In genomic region chr17:75086496-75087181, GRCh38 we compare ENCODE assay signal across 1 cellular context.
A peak's percentile ranks its signal among the peaks of the same experiment; 100 is the strongest.
TF ChIP-seq lines count a peak whose summit lies in the region.

No MANE protein-coding gene starts in this region.

TF ChIP-seq in HepG2, 621 proteins besides CTCF, POLR2A, EP300 and RAD21 (continued from another document and continues in another):
- no peak for TF ChIP-seq KIAA2018 (CRISPR knock-in tag; IDR thresholded peaks at IDR 0.05; ENCODE audit: borderline replicate concordance)
- TF ChIP-seq ZNF616 (CRISPR knock-in tag; IDR thresholded peaks at IDR 0.05; ENCODE audit: low read depth), result no peak
- TF ChIP-seq POLR2AphosphoS2 (IDR thresholded peaks at IDR 0.05; ENCODE audit: low read depth, low read length), result no peak
- TF ChIP-seq RXRB (CRISPR knock-in tag; IDR thresholded peaks at IDR 0.05; ENCODE audit: borderline replicate concordance), result peak; percentile 71
- no peak for TF ChIP-seq HHEX (CRISPR knock-in tag; IDR thresholded peaks at IDR 0.05)
- TF ChIP-seq SOX5 (CRISPR knock-in tag; IDR thresholded peaks at IDR 0.05; ENCODE audit: borderline replicate concordance), result peak; percentile 68; the same call in 1 of the 2 replicates
- TF ChIP-seq ZNF274 (CRISPR knock-in tag; IDR thresholded peaks at IDR 0.05), result peak; percentile 22; the same call in 1 of the 2 replicates
- TF ChIP-seq MTF2 (CRISPR knock-in tag; IDR thresholded peaks at IDR 0.05; ENCODE audit: borderline replicate concordance), result no peak
- TF ChIP-seq PREB (CRISPR knock-in tag; IDR thresholded peaks at IDR 0.05), result no peak
- no peak for TF ChIP-seq NONO (IDR thresholded peaks at IDR 0.05)
- peak; percentile 66; the same call in 1 of the 2 replicates for TF ChIP-seq NONO (CRISPR knock-in tag; conservative IDR thresholded peaks at IDR 0.05)
- TF ChIP-seq HCFC1 (IDR thresholded peaks at IDR 0.05; ENCODE audit: low read depth, low read length), result no peak
- TF ChIP-seq PAWR (CRISPR knock-in tag; IDR thresholded peaks at IDR 0.05; ENCODE audit: borderline replicate concordance), result 0 out of 2 replicates have a peak, but pooled peaks have one; percentile 67
- no peak for TF ChIP-seq SMAD9 (CRISPR knock-in tag; IDR thresholded peaks at IDR 0.05)
- TF ChIP-seq RCOR2 (CRISPR knock-in tag; IDR thresholded peaks at IDR 0.05), result peak; percentile 78; the same call in 1 of the 2 replicates
- TF ChIP-seq ZNF569 (CRISPR knock-in tag; IDR thresholded peaks at IDR 0.05; ENCODE audit: borderline replicate concordance), result no peak
- no peak for TF ChIP-seq NPAS2 (CRISPR knock-in tag; IDR thresholded peaks at IDR 0.05; ENCODE audit: borderline replicate concordance)
- TF ChIP-seq PRMT3 (CRISPR knock-in tag; IDR thresholded peaks at IDR 0.05; ENCODE audit: borderline replicate concordance, low read depth), result no peak
- TF ChIP-seq FOXO4 (CRISPR knock-in tag; conservative IDR thresholded peaks at IDR 0.05), result no peak
- TF ChIP-seq ZNF776 (CRISPR knock-in tag; IDR thresholded peaks at IDR 0.05), result no peak
- no peak for TF ChIP-seq ZNF652 (CRISPR knock-in tag; IDR thresholded peaks at IDR 0.05; ENCODE audit: borderline replicate concordance, low read depth)
- TF ChIP-seq FOSL1 (CRISPR knock-in tag; IDR thresholded peaks at IDR 0.05; ENCODE audit: borderline replicate concordance), result no peak
- TF ChIP-seq ZFP36L1 (CRISPR knock-in tag; IDR thresholded peaks at IDR 0.05), result peak; percentile 84; the same call in 1 of the 2 replicates
- TF ChIP-seq ZSCAN5A (CRISPR knock-in tag; IDR thresholded peaks at IDR 0.05; ENCODE audit: borderline replicate concordance), result no peak
- peak; percentile 17; the same call in 1 of the 2 replicates for TF ChIP-seq TEF (CRISPR knock-in tag; IDR thresholded peaks at IDR 0.05)
- 0 out of 2 replicates have a peak, but pooled peaks have one; percentile 51 for TF ChIP-seq ZNF737 (CRISPR knock-in tag; IDR thresholded peaks at IDR 0.05; ENCODE audit: borderline replicate concordance)
- TF ChIP-seq MAX (IDR thresholded peaks at IDR 0.05), result peak; percentile 51
- TF ChIP-seq THRA (CRISPR knock-in tag; IDR thresholded peaks at IDR 0.05; ENCODE audit: borderline replicate concordance), result peak; percentile 71
- TF ChIP-seq PCBP2 (optimal IDR thresholded peaks at IDR 0.05; ENCODE audit: low read depth, low read length, poor library complexity, severe bottlenecking), result no peak
- no peak for TF ChIP-seq ZNF816 (CRISPR knock-in tag; IDR thresholded peaks at IDR 0.05; ENCODE audit: borderline replicate concordance)
- no peak for TF ChIP-seq ISL2 (CRISPR knock-in tag; IDR thresholded peaks at IDR 0.05)
- no peak for TF ChIP-seq ZNF329 (CRISPR knock-in tag; IDR thresholded peaks at IDR 0.05; ENCODE audit: low read depth)
- 0 out of 2 replicates have a peak, but pooled peaks have one; percentile 15 for TF ChIP-seq THAP7 (CRISPR knock-in tag; IDR thresholded peaks at IDR 0.05)
- TF ChIP-seq ZBTB1 (CRISPR knock-in tag; IDR thresholded peaks at IDR 0.05; ENCODE audit: borderline replicate concordance), result no peak
- TF ChIP-seq HNRNPK (IDR thresholded peaks at IDR 0.05; ENCODE audit: low read depth, low read length, poor library complexity, severe bottlenecking), result no peak
- TF ChIP-seq U2AF1 (optimal IDR thresholded peaks at IDR 0.05; ENCODE audit: low read depth, low read length), result no peak
- TF ChIP-seq ZFP82 (CRISPR knock-in tag; IDR thresholded peaks at IDR 0.05; ENCODE audit: borderline replicate concordance), result no peak
- TF ChIP-seq SIN3B (IDR thresholded peaks at IDR 0.05; ENCODE audit: low read length), result no peak
- 0 out of 2 replicates have a peak, but pooled peaks have one; percentile 44 for TF ChIP-seq ZSCAN20 (CRISPR knock-in tag; IDR thresholded peaks at IDR 0.05; ENCODE audit: borderline replicate concordance)
- peak; percentile 64; the same call in 1 of the 2 replicates for TF ChIP-seq SIN3A (IDR thresholded peaks at IDR 0.05; ENCODE audit: borderline replicate concordance, low read depth, low read length)
- peak; percentile 61; the same call in 1 of the 2 replicates for TF ChIP-seq JUN (CRISPR knock-in tag; IDR thresholded peaks at IDR 0.05)
- peak; percentile 78; the same call in 1 of the 2 replicates for TF ChIP-seq PITX1 (CRISPR knock-in tag; IDR thresholded peaks at IDR 0.05)
- TF ChIP-seq MXD1 (CRISPR knock-in tag; IDR thresholded peaks at IDR 0.05), result peak; percentile 51; the same call in 1 of the 2 replicates
- no peak for TF ChIP-seq RBM22 (optimal IDR thresholded peaks at IDR 0.05; ENCODE audit: low read length)
- 0 out of 2 replicates have a peak, but pooled peaks have one; percentile 41 for TF ChIP-seq MYPOP (CRISPR knock-in tag; IDR thresholded peaks at IDR 0.05)
- peak; percentile 34; the same call in 1 of the 2 replicates for TF ChIP-seq GATAD1 (CRISPR knock-in tag; IDR thresholded peaks at IDR 0.05)
- peak; percentile 59; the same call in 1 of the 2 replicates for TF ChIP-seq ZSCAN29 (CRISPR knock-in tag; conservative IDR thresholded peaks at IDR 0.05)
- no peak for TF ChIP-seq GABPA (IDR thresholded peaks at IDR 0.05; ENCODE audit: low read depth, low read length)
- TF ChIP-seq GABPA (CRISPR knock-in tag; IDR thresholded peaks at IDR 0.05; ENCODE audit: low read depth), result peak; percentile 68; the same call in 1 of the 2 replicates
- TF ChIP-seq SATB2 (CRISPR knock-in tag; IDR thresholded peaks at IDR 0.05), result 0 out of 2 replicates have a peak, but pooled peaks have one; percentile 57
- no peak for TF ChIP-seq SNRNP70 (IDR thresholded peaks at IDR 0.05; ENCODE audit: low read depth, low read length)
- TF ChIP-seq ZNF563 (CRISPR knock-in tag; IDR thresholded peaks at IDR 0.05), result 0 out of 2 replicates have a peak, but pooled peaks have one; percentile 16
